In genomic region chr16:70298988-70299938, GRCh38 we compare ENCODE assay signal across 8 cellular contexts. TPM values are rescaled to one million over a fixed set of nuclear protein-coding genes. Genes with fewer than 3 reads are reported as not detected.
DNase-seq lines count a peak whose midpoint lies in the region; ATAC-seq and TF ChIP-seq lines count a peak whose summit lies in the region.

Gene DDX19B, plus strand, starts transcription at chr16:70299186. Its CDS starts 112 bp downstream, at chr16:70299298.

- H2AFZ ChIP-seq in KMS-11 (ENCODE audit: low read depth) (peak within 1 kb of the TSS; percentile 68), neural cell (ENCODE audit: low read depth, low read length) (peak within 1 kb of the TSS; percentile 95)

- peaks cover 4% of the 10 kb centered on the region for H3K4me1 ChIP-seq in KMS-11 (ENCODE audit: low read depth, poor library complexity, severe bottlenecking)
- no peaks in the 10 kb centered on the region for H3K4me1 ChIP-seq in foreskin keratinocyte

- no peaks in the 10 kb centered on the region for H3K9me3 ChIP-seq in neural cell (ENCODE audit: low read length)

- H3K79me2 ChIP-seq in KMS-11 (ENCODE audit: insufficient read depth, low read depth) (no peaks in the 10 kb centered on the region), neural cell (replicated peaks; ENCODE audit: insufficient read depth, low read length) (peaks cover 47% of the 10 kb centered on the region)

- peak; percentile 96 for TF ChIP-seq POLR2A in Raji (IDR thresholded peaks at IDR 0.05; ENCODE audit: insufficient read depth, low read depth, low read length)

- TF ChIP-seq EP300 in neural cell (conservative IDR thresholded peaks at IDR 0.05; ENCODE audit: poor library complexity, severe bottlenecking): peak; percentile 62

- no peaks in the 10 kb centered on the region for H3K27me3 ChIP-seq in KMS-11 (ENCODE audit: insufficient read depth, low read depth)
- H3K27me3 ChIP-seq in foreskin keratinocyte: no peaks in the 10 kb centered on the region
- H3K27me3 ChIP-seq in neural cell (ENCODE audit: insufficient read depth, low read depth, low read length): no peaks in the 10 kb centered on the region

- no peaks in the 10 kb centered on the region for H3K9me2 ChIP-seq in neural cell (ENCODE audit: insufficient read depth, low read length)

- H3K4me2 ChIP-seq in KMS-11 (peak within 1 kb of the TSS; percentile 43; the same call in 1 of the 2 replicates), neural cell (ENCODE audit: low read length) (peak within 1 kb of the TSS; percentile 93)

- no peak for TF ChIP-seq RAD21 in neural cell (conservative IDR thresholded peaks at IDR 0.05)

- DNase-seq in COLO668 (lab: John Stamatoyannopoulos, UW; ENCODE audit: unreplicated experiment): peak; percentile 89
- DNase-seq in activated gamma-delta T cell treated with anti-CD3 and anti-CD28 coated beads, Interleukin-2, amount 50 U/mL, for 16 hours (ENCODE audit: low read depth): peak; percentile 31
- peak; percentile 26 to 34 for DNase-seq in foreskin keratinocyte
- peak; percentile 51 for DNase-seq in stromal cell of bone marrow (ENCODE audit: low read depth)

- no peaks in the 10 kb centered on the region for H3F3A ChIP-seq in neural cell (ENCODE audit: insufficient read depth, low read length, poor library complexity, severe bottlenecking)

- H3K4me3 ChIP-seq in KMS-11 (IDR thresholded peaks at IDR 0.05; ENCODE audit: insufficient read depth, low read depth, low read length): peak within 1 kb of the TSS; percentile 47
- H3K4me3 ChIP-seq in neural cell (ENCODE audit: low read length): peak within 1 kb of the TSS; percentile 84

- no peak for TF ChIP-seq CTCF in KMS-11 (conservative IDR thresholded peaks at IDR 0.05; ENCODE audit: low read depth, low read length)
- no peak for TF ChIP-seq CTCF in foreskin keratinocyte (conservative IDR thresholded peaks at IDR 0.05)
- TF ChIP-seq CTCF in neural cell (IDR thresholded peaks at IDR 0.05; ENCODE audit: poor library complexity, severe bottlenecking): peak; percentile 38

- ATAC-seq in GM21528 (IDR thresholded peaks at IDR 0.05; ENCODE audit: low FRiP score, unreplicated experiment) (peak; percentile 67), foreskin keratinocyte (peak; percentile 78)

- H3K9ac ChIP-seq in KMS-11: peak within 1 kb of the TSS; percentile 74
- peak within 1 kb of the TSS; percentile 98 for H3K9ac ChIP-seq in neural cell (ENCODE audit: low read length)

- H3K27ac ChIP-seq in KMS-11 (peak within 1 kb of the TSS; percentile 22), foreskin keratinocyte (peak within 1 kb of the TSS; percentile 82), neural cell (ENCODE audit: low read length) (peak within 1 kb of the TSS; percentile 97)

- H3K36me3 ChIP-seq in KMS-11 (ENCODE audit: insufficient read depth) (no peaks in the 10 kb centered on the region), neural cell (ENCODE audit: insufficient read depth, low read length) (no peaks in the 10 kb centered on the region)

- H4K20me1 ChIP-seq in KMS-11 (ENCODE audit: insufficient read depth) (no peaks in the 10 kb centered on the region), neural cell (ENCODE audit: insufficient read depth) (no peaks in the 10 kb centered on the region)

TF ChIP-seq in neural cell, 6 proteins besides CTCF, POLR2A, EP300 and RAD21:
- TF ChIP-seq SMC3 (conservative IDR thresholded peaks at IDR 0.05; ENCODE audit: poor library complexity): peak; percentile 18
- peak; percentile 96 for TF ChIP-seq REST (IDR thresholded peaks at IDR 0.05; ENCODE audit: borderline replicate concordance)
- peak; percentile 94 for TF ChIP-seq TAF1 (IDR thresholded peaks at IDR 0.05; ENCODE audit: low read depth)
- TF ChIP-seq MXI1 (conservative IDR thresholded peaks at IDR 0.05; ENCODE audit: poor library complexity, severe bottlenecking): peak; percentile 70
- TF ChIP-seq POLR2AphosphoS5 (IDR thresholded peaks at IDR 0.05): peak; percentile 91
- TF ChIP-seq EZH2 (IDR thresholded peaks at IDR 0.05; ENCODE audit: borderline replicate concordance, insufficient read depth, low read length, poor library complexity, severe bottlenecking): no peak

RNA-seq across cellular contexts. Expression of gene DDX19B, which starts in this region (rescaled TPM):
- 22.9 and 24.3 TPM in 2 replicates for total RNA-seq in foreskin keratinocyte
- polyA plus RNA-seq in foreskin keratinocyte (21.2 and 25.0 TPM in 2 replicates), neural cell (36.6 and 47.8 TPM in 2 replicates)
- 45.1 and 46.7 TPM in 2 replicates for polyA minus RNA-seq in neural cell

Comparison
In these comparisons a context has a peak if more than half of its experiments do, and no peak if none do; other contexts are left out.
1. Peak in every context shown above with its lines: DNase-seq, ATAC-seq, H3K4me3 ChIP-seq and H3K27ac ChIP-seq.
2. DNase-seq: peak in every context shown above with its lines; median percentile 89 in COLO668; 51 in stromal cell of bone marrow; 31 in activated gamma-delta T cell treated with anti-CD3 and anti-CD28 coated beads, Interleukin-2, amount 50 U/mL, for 16 hours; 30 in foreskin keratinocyte.
3. H3K27ac ChIP-seq: peak in every context shown above with its lines; median percentile 97 in neural cell; 82 in foreskin keratinocyte; 22 in KMS-11.